Comparison of ENCODE assay signal across 8 cellular contexts in genomic region chr3:183306798-183307671, GRCh38. TPM values are rescaled to one million over a fixed set of nuclear protein-coding genes. Genes with fewer than 3 reads are reported as not detected.
DNase-seq lines count a peak whose midpoint lies in the region; ATAC-seq and TF ChIP-seq lines count a peak whose summit lies in the region.

No MANE protein-coding gene starts in this region.

- peak; percentile 81 for DNase-seq in LNCaP clone FGC (ENCODE audit: low read depth)
- peak in 2 of 3 experiments; percentile 14 to 31 for DNase-seq in activated CD8-positive, alpha-beta memory T cell treated with anti-CD3 and anti-CD28 coated beads for 48 hours (ENCODE audit: low read depth in 2 of 3, low spot score in 2 of 3)
- peak; percentile 59 for DNase-seq in fibroblast of the aortic adventitia (ENCODE audit: low read depth)
- no peak for DNase-seq in osteoblast (ENCODE audit: insufficient read length, low spot score, missing footprints)
- no peak for DNase-seq in NCI-H748 treated with DMSO at 0.1 percent for 48 hours (lab: John Stamatoyannopoulos, UW)
- no peak for DNase-seq in RWPE1 (ENCODE audit: low spot score)

- H3K4me1 ChIP-seq in BLaER1 treated with 17β-estradiol and CSF1 and Interleukin-3, amounts not matched to agents 10 nM and 100 nM: peaks cover 20 to 71% (median 51%) of the 10 kb centered on the region in 10 experiments
- H3K4me1 ChIP-seq in osteoblast (ENCODE audit: insufficient read depth, low read length): peaks cover 3% of the 10 kb centered on the region

- CTCF ChIA-PET in RWPE1 (lab: Yijun Ruan, JAX): interaction anchor here (0.6 to 1.2 kb wide), 2 partner anchors 68 to 122 kb away, joined by 3 read pairs; no protein-coding TSS in a partner anchor

- no peaks in the 10 kb centered on the region for H4K20me1 ChIP-seq in BLaER1 treated with 17β-estradiol and CSF1 and Interleukin-3, amounts not matched to agents 10 nM and 100 nM
- no peaks in the 10 kb centered on the region for H4K20me1 ChIP-seq in osteoblast (ENCODE audit: insufficient read depth, low read length)

- TF ChIP-seq CTCF in LNCaP clone FGC (IDR thresholded peaks at IDR 0.05; ENCODE audit: control insufficient read depth, extremely low read depth, insufficient read depth) (no peak), fibroblast of the aortic adventitia (IDR thresholded peaks at IDR 0.05; ENCODE audit: insufficient read depth, low read length) (no peak), osteoblast (IDR thresholded peaks at IDR 0.05; ENCODE audit: extremely low read depth, low read depth, low read length) (no peak), RWPE1 (conservative IDR thresholded peaks at IDR 0.05; ENCODE audit: low read depth) (no peak)

- H3K9me3 ChIP-seq in BLaER1 treated with 17β-estradiol and CSF1 and Interleukin-3, amounts not matched to agents 10 nM and 100 nM (replicated peaks in 1 of 11): no peaks in the 10 kb centered on the region
- H3K9me3 ChIP-seq in osteoblast (ENCODE audit: low read depth, low read length): no peaks in the 10 kb centered on the region

- peak overlapping the region in 8 of 11 experiments; percentile 32 to 82 (median 68); a peak in 14 of 22 replicates for H3K27ac ChIP-seq in BLaER1 treated with 17β-estradiol and CSF1 and Interleukin-3, amounts not matched to agents 10 nM and 100 nM
- H3K27ac ChIP-seq in osteoblast (ENCODE audit: low read depth, low read length) (no peak overlapping the region), RWPE1 (no peak overlapping the region)

- peak overlapping the region in 6 of 11 experiments; percentile 1 to 64 (median 52); a peak in 8 of 22 replicates for H3K9ac ChIP-seq in BLaER1 treated with 17β-estradiol and CSF1 and Interleukin-3, amounts not matched to agents 10 nM and 100 nM

- POLR2A ChIA-PET in RWPE1 (lab: Yijun Ruan, JAX; ENCODE audit: low non-redundant PET): no interaction called here

- no peaks in the 10 kb centered on the region for H3K79me2 ChIP-seq in osteoblast (ENCODE audit: insufficient read depth, low read length)

- peaks cover 0 to 18% (median 0%) of the 10 kb centered on the region in 11 experiments; a peak in 4 of 22 replicates for H3K36me3 ChIP-seq in BLaER1 treated with 17β-estradiol and CSF1 and Interleukin-3, amounts not matched to agents 10 nM and 100 nM
- H3K36me3 ChIP-seq in osteoblast (ENCODE audit: insufficient read depth, low read length): no peaks in the 10 kb centered on the region

- peak; percentile 86 for ATAC-seq in GM21381 (IDR thresholded peaks at IDR 0.05; ENCODE audit: unreplicated experiment)

- H3K27me3 ChIP-seq in BLaER1 treated with 17β-estradiol and CSF1 and Interleukin-3, amounts not matched to agents 10 nM and 100 nM: no peaks in the 10 kb centered on the region
- peaks cover 5% of the 10 kb centered on the region for H3K27me3 ChIP-seq in osteoblast (ENCODE audit: insufficient read depth, low read length)

- H3K4me3 ChIP-seq in BLaER1 treated with 17β-estradiol and CSF1 and Interleukin-3, amounts not matched to agents 10 nM and 100 nM: no peak overlapping the region
- H3K4me3 ChIP-seq in LNCaP clone FGC (ENCODE audit: low read depth, low read length) (no peak overlapping the region), fibroblast of the aortic adventitia (ENCODE audit: low read depth, low read length) (no peak overlapping the region), osteoblast (ENCODE audit: insufficient read depth, low read length) (no peak overlapping the region)

- H3K4me2 ChIP-seq in BLaER1 treated with 17β-estradiol and CSF1 and Interleukin-3, amounts not matched to agents 10 nM and 100 nM: peak overlapping the region; percentile 1 to 89 (median 68); a peak in 17 of 22 replicates
- no peak overlapping the region for H3K4me2 ChIP-seq in osteoblast (ENCODE audit: insufficient read depth, low read length)

- H2AFZ ChIP-seq in osteoblast (ENCODE audit: low read length): peak overlapping the region; percentile 14

RNA-seq across cellular contexts. Expression of gene B3GNT5, which starts 54.0 kb away (rescaled TPM):
- total RNA-seq in fibroblast of the aortic adventitia (ENCODE audit: low replicate concordance): 4.7 and 10.4 TPM in 2 replicates
- total RNA-seq in osteoblast: 0.36 and 0.59 TPM in 2 replicates

Comparison
In these comparisons a context has a peak if more than half of its experiments do, and no peak if none do; other contexts are left out.
1. H3K27ac ChIP-seq: peak in BLaER1 treated with 17β-estradiol and CSF1 and Interleukin-3, amounts not matched to agents 10 nM and 100 nM (8 of 11); none in osteoblast (single experiment) and RWPE1 (single experiment).
2. DNase-seq: peak in LNCaP clone FGC (single experiment), activated CD8-positive, alpha-beta memory T cell treated with anti-CD3 and anti-CD28 coated beads for 48 hours (2 of 3) and fibroblast of the aortic adventitia (single experiment); none in osteoblast (single experiment), NCI-H748 treated with DMSO at 0.1 percent for 48 hours (single experiment) and RWPE1 (single experiment).